In genomic region chr1:18597159-18598042, GRCh38 we compare ENCODE assay signal across 9 cellular contexts. TPM values are rescaled to one million over a fixed set of nuclear protein-coding genes. Genes with fewer than 3 reads are reported as not detected.
DNase-seq lines count a peak whose midpoint lies in the region; ATAC-seq and TF ChIP-seq lines count a peak whose summit lies in the region.
"Had no signal": no experiment of that assay in that cellular context is flagged by ENCODE, and none has a peak within 500 bp of the region (broad histone marks: within the 10 kb centered on the region; RNA-seq: fewer than 3 reads in every experiment).

No MANE protein-coding gene starts in this region.

- H3K9me3 ChIP-seq in BE2C (no peaks in the 10 kb centered on the region), RWPE2 (ENCODE audit: severe bottlenecking) (no peaks in the 10 kb centered on the region), heart left ventricle (no peaks in the 10 kb centered on the region)

- H3K27ac ChIP-seq in RWPE2 (ENCODE audit: poor library complexity, severe bottlenecking) (no peak overlapping the region), heart left ventricle (no peak overlapping the region)

- TF ChIP-seq CTCF in BE2C (IDR thresholded peaks at IDR 0.05; ENCODE audit: low read depth, low read length) (peak; percentile 79), RWPE2 (IDR thresholded peaks at IDR 0.05; ENCODE audit: poor library complexity, severe bottlenecking) (peak; percentile 96), heart left ventricle (IDR thresholded peaks at IDR 0.05) (peak; percentile 80 to 98 (median 90))

- DNase-seq in BE2C (peak; percentile 59), H7 (peak; percentile 84), RWPE2 (ENCODE audit: low spot score) (peak; percentile 76), heart left ventricle (peak in 4 of 5 donors; percentile 28 to 50 (median 36)), retina (peak; percentile 80), A172 (ENCODE audit: low spot score) (no peak)
- peak; percentile 41 for DNase-seq in activated naive CD4-positive, alpha-beta T cell treated with Interleukin-2 at 50 U/mL for 16 hours

- intact Hi-C loops in heart left ventricle (cut with DNase I): loop anchor here (1.0 to 5.0 kb wide), 7 partner anchors 223 to 280 kb away; no protein-coding TSS in a partner anchor

- peak; percentile 85 for ATAC-seq in RWPE2 (ENCODE audit: low read depth)
- peak in 3 of 4 donors; percentile 80 to 83 (median 81) for ATAC-seq in heart left ventricle
- ATAC-seq in HG02571 (IDR thresholded peaks at IDR 0.05; ENCODE audit: unreplicated experiment): no peak

- H3K4me3 ChIP-seq in BE2C (ENCODE audit: low read depth, low read length) (no peak overlapping the region), H7 (ENCODE audit: insufficient read depth, low read depth, low read length) (no peak overlapping the region), RWPE2 (ENCODE audit: severe bottlenecking) (no peak overlapping the region), heart left ventricle (no peak overlapping the region)

- 18 to 32% (median 21%) methylated on average over 12 to 20 of the region's 20 CpGs for WGBS in heart left ventricle, 4 donors

- TF ChIP-seq POLR2A in heart left ventricle (IDR thresholded peaks at IDR 0.05): no peak

- H3K27me3 ChIP-seq in BE2C (no peaks in the 10 kb centered on the region), H7 (ENCODE audit: control insufficient read depth, insufficient read depth, low read length) (peaks cover 2% of the 10 kb centered on the region; the same call in 1 of the 2 replicates), RWPE2 (ENCODE audit: insufficient read depth, poor library complexity, severe bottlenecking) (peaks cover 4% of the 10 kb centered on the region), heart left ventricle (peaks cover 2 to 78% (median 19%) of the 10 kb centered on the region in 9 donors)

- no peaks in the 10 kb centered on the region for H3K36me3 ChIP-seq in BE2C
- no peaks in the 10 kb centered on the region for H3K36me3 ChIP-seq in H7 (replicated peaks; ENCODE audit: control insufficient read depth, insufficient read depth, low read length)
- no peaks in the 10 kb centered on the region for H3K36me3 ChIP-seq in RWPE2 (ENCODE audit: low read depth)
- H3K36me3 ChIP-seq in heart left ventricle: no peaks in the 10 kb centered on the region

- H3K4me1 ChIP-seq in BE2C (no peaks in the 10 kb centered on the region), RWPE2 (ENCODE audit: insufficient read depth, poor library complexity, severe bottlenecking) (no peaks in the 10 kb centered on the region), heart left ventricle (peaks cover 0 to 3% (median 0%) of the 10 kb centered on the region in 12 donors)

RNA-seq across cellular contexts. Expression of gene PAX7, which starts 33.2 kb away (rescaled TPM):
- not detected for polyA plus RNA-seq in BE2C (2012; ENCODE audit: insufficient read depth, insufficient read length, low read depth)
- total RNA-seq in H7 (2014; rRNA removed; shearing (Covaris generic)): 0.30 and 1.6 TPM in 2 replicates
- not detected for total RNA-seq in heart left ventricle
- not detected for polyA plus RNA-seq in heart left ventricle
- not detected in 2 replicates for total RNA-seq in A172 (2014; rRNA removed; shearing (Covaris generic))
- total RNA-seq: natural killer cell treated with Interleukin-12 subunit alpha and Interleukin-12 subunit beta and Interleukin-15 and Interleukin-18, amount 100 ng/mL, for 72 hours had no signal
